In the genomic region with DNA sequence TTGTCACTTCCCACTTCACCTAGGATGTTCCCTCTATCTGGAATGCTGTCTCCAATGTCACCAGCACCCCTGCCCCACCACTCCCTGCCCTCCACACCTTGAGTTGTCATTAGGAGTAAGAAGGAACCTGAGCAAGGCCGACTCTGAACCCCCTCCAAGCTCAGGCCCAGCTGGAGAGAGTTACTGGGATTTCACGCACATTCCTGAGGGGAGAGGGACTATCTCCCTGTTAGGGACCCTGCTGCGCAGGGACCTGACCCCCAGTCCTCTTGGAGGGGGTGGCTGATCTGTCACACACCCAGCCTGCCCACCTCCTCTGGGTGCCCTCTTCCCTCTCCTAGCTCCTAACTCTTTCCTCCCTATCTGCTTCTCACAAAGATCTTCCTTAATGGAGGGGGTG, we compare ENCODE assay signal across 2 cellular contexts.
TF ChIP-seq lines count a peak whose summit lies in the region.

No MANE protein-coding gene starts in this region.

TF ChIP-seq in GM23338, 12 proteins besides CTCF, POLR2A, EP300 and RAD21 (continued from another document):
- TF ChIP-seq, protein P1, sequence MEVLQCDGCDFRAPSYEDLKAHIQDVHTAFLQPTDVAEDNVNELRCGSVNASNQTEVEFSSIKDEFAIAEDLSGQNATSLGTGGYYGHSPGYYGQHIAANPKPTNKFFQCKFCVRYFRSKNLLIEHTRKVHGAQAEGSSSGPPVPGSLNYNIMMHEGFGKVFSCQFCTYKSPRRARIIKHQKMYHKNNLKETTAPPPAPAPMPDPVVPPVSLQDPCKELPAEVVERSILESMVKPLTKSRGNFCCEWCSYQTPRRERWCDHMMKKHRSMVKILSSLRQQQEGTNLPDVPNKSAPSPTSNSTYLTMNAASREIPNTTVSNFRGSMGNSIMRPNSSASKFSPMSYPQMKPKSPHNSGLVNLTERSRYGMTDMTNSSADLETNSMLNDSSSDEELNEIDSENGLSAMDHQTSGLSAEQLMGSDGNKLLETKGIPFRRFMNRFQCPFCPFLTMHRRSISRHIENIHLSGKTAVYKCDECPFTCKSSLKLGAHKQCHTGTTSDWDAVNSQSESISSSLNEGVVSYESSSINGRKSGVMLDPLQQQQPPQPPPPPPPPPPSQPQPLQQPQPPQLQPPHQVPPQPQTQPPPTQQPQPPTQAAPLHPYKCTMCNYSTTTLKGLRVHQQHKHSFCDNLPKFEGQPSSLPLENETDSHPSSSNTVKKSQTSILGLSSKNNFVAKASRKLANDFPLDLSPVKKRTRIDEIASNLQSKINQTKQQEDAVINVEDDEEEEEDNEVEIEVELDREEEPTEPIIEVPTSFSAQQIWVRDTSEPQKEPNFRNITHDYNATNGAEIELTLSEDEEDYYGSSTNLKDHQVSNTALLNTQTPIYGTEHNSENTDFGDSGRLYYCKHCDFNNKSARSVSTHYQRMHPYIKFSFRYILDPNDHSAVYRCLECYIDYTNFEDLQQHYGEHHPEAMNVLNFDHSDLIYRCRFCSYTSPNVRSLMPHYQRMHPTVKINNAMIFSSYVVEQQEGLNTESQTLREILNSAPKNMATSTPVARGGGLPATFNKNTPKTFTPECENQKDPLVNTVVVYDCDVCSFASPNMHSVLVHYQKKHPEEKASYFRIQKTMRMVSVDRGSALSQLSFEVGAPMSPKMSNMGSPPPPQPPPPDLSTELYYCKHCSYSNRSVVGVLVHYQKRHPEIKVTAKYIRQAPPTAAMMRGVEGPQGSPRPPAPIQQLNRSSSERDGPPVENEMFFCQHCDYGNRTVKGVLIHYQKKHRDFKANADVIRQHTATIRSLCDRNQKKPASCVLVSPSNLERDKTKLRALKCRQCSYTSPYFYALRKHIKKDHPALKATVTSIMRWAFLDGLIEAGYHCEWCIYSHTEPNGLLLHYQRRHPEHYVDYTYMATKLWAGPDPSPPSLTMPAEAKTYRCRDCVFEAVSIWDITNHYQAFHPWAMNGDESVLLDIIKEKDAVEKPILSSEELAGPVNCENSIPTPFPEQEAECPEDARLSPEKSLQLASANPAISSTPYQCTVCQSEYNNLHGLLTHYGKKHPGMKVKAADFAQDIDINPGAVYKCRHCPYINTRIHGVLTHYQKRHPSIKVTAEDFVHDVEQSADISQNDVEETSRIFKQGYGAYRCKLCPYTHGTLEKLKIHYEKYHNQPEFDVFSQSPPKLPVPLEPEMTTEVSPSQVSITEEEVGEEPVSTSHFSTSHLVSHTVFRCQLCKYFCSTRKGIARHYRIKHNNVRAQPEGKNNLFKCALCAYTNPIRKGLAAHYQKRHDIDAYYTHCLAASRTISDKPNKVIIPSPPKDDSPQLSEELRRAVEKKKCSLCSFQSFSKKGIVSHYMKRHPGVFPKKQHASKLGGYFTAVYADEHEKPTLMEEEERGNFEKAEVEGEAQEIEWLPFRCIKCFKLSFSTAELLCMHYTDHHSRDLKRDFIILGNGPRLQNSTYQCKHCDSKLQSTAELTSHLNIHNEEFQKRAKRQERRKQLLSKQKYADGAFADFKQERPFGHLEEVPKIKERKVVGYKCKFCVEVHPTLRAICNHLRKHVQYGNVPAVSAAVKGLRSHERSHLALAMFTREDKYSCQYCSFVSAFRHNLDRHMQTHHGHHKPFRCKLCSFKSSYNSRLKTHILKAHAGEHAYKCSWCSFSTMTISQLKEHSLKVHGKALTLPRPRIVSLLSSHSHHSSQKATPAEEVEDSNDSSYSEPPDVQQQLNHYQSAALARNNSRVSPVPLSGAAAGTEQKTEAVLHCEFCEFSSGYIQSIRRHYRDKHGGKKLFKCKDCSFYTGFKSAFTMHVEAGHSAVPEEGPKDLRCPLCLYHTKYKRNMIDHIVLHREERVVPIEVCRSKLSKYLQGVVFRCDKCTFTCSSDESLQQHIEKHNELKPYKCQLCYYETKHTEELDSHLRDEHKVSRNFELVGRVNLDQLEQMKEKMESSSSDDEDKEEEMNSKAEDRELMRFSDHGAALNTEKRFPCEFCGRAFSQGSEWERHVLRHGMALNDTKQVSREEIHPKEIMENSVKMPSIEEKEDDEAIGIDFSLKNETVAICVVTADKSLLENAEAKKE (CRISPR knock-in tag; IDR thresholded peaks at IDR 0.05) = no peak
- TF ChIP-seq, protein P2, sequence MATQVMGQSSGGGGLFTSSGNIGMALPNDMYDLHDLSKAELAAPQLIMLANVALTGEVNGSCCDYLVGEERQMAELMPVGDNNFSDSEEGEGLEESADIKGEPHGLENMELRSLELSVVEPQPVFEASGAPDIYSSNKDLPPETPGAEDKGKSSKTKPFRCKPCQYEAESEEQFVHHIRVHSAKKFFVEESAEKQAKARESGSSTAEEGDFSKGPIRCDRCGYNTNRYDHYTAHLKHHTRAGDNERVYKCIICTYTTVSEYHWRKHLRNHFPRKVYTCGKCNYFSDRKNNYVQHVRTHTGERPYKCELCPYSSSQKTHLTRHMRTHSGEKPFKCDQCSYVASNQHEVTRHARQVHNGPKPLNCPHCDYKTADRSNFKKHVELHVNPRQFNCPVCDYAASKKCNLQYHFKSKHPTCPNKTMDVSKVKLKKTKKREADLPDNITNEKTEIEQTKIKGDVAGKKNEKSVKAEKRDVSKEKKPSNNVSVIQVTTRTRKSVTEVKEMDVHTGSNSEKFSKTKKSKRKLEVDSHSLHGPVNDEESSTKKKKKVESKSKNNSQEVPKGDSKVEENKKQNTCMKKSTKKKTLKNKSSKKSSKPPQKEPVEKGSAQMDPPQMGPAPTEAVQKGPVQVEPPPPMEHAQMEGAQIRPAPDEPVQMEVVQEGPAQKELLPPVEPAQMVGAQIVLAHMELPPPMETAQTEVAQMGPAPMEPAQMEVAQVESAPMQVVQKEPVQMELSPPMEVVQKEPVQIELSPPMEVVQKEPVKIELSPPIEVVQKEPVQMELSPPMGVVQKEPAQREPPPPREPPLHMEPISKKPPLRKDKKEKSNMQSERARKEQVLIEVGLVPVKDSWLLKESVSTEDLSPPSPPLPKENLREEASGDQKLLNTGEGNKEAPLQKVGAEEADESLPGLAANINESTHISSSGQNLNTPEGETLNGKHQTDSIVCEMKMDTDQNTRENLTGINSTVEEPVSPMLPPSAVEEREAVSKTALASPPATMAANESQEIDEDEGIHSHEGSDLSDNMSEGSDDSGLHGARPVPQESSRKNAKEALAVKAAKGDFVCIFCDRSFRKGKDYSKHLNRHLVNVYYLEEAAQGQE (IDR thresholded peaks at IDR 0.05; ENCODE audit: unreplicated experiment) = no peak

TF ChIP-seq in WTC11, 78 proteins besides CTCF, POLR2A, EP300 and RAD21 (continued from another document):
- TF ChIP-seq, protein P3, sequence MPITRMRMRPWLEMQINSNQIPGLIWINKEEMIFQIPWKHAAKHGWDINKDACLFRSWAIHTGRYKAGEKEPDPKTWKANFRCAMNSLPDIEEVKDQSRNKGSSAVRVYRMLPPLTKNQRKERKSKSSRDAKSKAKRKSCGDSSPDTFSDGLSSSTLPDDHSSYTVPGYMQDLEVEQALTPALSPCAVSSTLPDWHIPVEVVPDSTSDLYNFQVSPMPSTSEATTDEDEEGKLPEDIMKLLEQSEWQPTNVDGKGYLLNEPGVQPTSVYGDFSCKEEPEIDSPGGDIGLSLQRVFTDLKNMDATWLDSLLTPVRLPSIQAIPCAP (CRISPR knock-in tag; IDR thresholded peaks at IDR 0.05) = no peak
- TF ChIP-seq RORB (CRISPR knock-in tag; IDR thresholded peaks at IDR 0.05) = no peak
- TF ChIP-seq, protein P4, sequence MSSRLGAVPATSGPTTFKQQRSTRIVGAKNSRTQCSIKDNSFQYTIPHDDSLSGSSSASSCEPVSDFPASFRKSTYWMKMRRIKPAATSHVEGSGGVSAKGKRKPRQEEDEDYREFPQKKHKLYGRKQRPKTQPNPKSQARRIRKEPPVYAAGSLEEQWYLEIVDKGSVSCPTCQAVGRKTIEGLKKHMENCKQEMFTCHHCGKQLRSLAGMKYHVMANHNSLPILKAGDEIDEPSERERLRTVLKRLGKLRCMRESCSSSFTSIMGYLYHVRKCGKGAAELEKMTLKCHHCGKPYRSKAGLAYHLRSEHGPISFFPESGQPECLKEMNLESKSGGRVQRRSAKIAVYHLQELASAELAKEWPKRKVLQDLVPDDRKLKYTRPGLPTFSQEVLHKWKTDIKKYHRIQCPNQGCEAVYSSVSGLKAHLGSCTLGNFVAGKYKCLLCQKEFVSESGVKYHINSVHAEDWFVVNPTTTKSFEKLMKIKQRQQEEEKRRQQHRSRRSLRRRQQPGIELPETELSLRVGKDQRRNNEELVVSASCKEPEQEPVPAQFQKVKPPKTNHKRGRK (CRISPR knock-in tag; IDR thresholded peaks at IDR 0.05; ENCODE audit: borderline replicate concordance) = no peak
- TF ChIP-seq NFATC4 (CRISPR knock-in tag; IDR thresholded peaks at IDR 0.05) = no peak
- no peak for TF ChIP-seq OVOL2 (CRISPR knock-in tag; IDR thresholded peaks at IDR 0.05; ENCODE audit: borderline replicate concordance)
